ENCODE assay signal across 16 cellular contexts in the genomic region with DNA sequence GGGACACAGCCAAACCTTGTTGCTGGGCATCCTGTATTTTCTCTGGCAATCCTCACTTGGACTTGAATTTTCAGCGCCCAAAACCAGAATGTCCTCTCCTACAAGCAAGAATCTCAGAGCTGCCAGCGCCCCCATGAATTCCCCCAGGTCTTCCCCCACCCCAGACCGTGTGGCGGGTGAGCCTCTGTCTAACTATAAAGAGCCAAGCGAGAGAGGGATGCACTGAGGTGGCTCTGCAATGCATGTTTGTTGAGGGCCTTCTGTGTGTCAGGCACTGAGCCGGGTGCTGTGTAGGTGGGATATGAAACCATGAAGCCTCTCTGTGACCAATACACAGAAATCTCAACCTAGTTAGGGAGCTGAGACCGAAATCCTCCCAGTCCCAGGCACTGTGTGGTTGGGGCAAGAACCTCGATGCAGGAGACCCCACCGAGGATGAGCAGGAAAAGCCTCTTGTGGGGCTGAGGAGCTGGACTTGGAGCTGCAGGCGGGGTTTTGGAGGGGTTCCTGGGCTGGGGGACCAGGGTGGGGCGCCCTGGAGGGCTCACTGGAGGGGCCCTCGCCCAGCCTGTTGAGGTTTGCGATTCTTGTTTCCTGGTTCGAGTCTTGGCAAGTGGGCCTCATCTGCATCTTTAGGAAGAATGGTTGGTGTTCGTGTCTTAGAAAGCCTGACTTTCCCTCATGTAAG. TPM values are rescaled to one million over a fixed set of nuclear protein-coding genes. Genes with fewer than 3 reads are reported as not detected.
"Had no signal": no experiment of that assay in that cellular context is flagged by ENCODE, and none has a peak within 500 bp of the region (broad histone marks: within the 10 kb centered on the region; RNA-seq: fewer than 3 reads in every experiment).

No MANE protein-coding gene starts in this region.

- H3K9me3 Mint-ChIP-seq: activated T-helper 1 cell treated with anti-CD3 and anti-CD28 coated beads, Interleukin-12 subunit alpha, Interleukin-12 subunit beta, Interleukin-2, Interleukin-4 antibody, amounts not matched to agents 30 ng/mL and 10 ng/mL and 1 ng/mL, durations not matched to agents 14 hours and 24 hours and 36 hours; natural killer cell treated with Interleukin-12 subunit alpha and Interleukin-12 subunit beta and Interleukin-15 and Interleukin-18, amount 100 ng/mL, for 72 hours had no signal

- H3K27ac ChIP-seq: brain microvascular endothelial cell, psoas muscle, sigmoid colon, upper lobe of right lung had no signal

- H3K27ac Mint-ChIP-seq: activated T-helper 1 cell treated with anti-CD3 and anti-CD28 coated beads, Interleukin-12 subunit alpha, Interleukin-12 subunit beta, Interleukin-2, Interleukin-4 antibody, amounts not matched to agents 30 ng/mL and 10 ng/mL and 1 ng/mL, durations not matched to agents 14 hours and 24 hours and 36 hours; natural killer cell treated with Interleukin-12 subunit alpha and Interleukin-12 subunit beta and Interleukin-15 and Interleukin-18, amount 100 ng/mL, for 72 hours had no signal

- H3K27me3 ChIP-seq: sigmoid colon, upper lobe of right lung had no signal

- H3K4me1 ChIP-seq: psoas muscle, sigmoid colon, upper lobe of right lung had no signal

- DNase-seq: brain microvascular endothelial cell, cerebellar nuclear complex, dermis blood vessel endothelial cell, hypothalamus, mucosa of descending colon, nucleus accumbens, psoas muscle, SHP77 treated with DMSO at 0.1 percent for 48 hours, sigmoid colon, upper lobe of right lung had no signal

- ATAC-seq: esophagus mucosa; mucosa of descending colon; natural killer cell treated with Interleukin-12 subunit alpha and Interleukin-12 subunit beta and Interleukin-15 and Interleukin-18, amount 100 ng/mL, for 72 hours; psoas muscle; upper lobe of right lung had no signal

- H3K9me3 ChIP-seq: mucosa of descending colon, psoas muscle, sigmoid colon, upper lobe of right lung had no signal

- H3K4me3 ChIP-seq: mucosa of descending colon, psoas muscle, sigmoid colon, upper lobe of right lung had no signal

- H3K36me3 Mint-ChIP-seq: natural killer cell treated with Interleukin-12 subunit alpha and Interleukin-12 subunit beta and Interleukin-15 and Interleukin-18, amount 100 ng/mL, for 72 hours had no signal

- H3K4me3 Mint-ChIP-seq: activated T-helper 1 cell treated with anti-CD3 and anti-CD28 coated beads, Interleukin-12 subunit alpha, Interleukin-12 subunit beta, Interleukin-2, Interleukin-4 antibody, amounts not matched to agents 30 ng/mL and 10 ng/mL and 1 ng/mL, durations not matched to agents 14 hours and 24 hours and 36 hours; natural killer cell treated with Interleukin-12 subunit alpha and Interleukin-12 subunit beta and Interleukin-15 and Interleukin-18, amount 100 ng/mL, for 72 hours had no signal

- H3K36me3 ChIP-seq: brain microvascular endothelial cell, sigmoid colon, upper lobe of right lung had no signal

RNA-seq across cellular contexts. Expression of a gene that starts 12.4 kb away (rescaled TPM):
- total RNA-seq: activated T-helper 1 cell treated with anti-CD3 and anti-CD28 coated beads, Interleukin-12 subunit alpha, Interleukin-12 subunit beta, Interleukin-2, Interleukin-4 antibody, amounts not matched to agents 30 ng/mL and 10 ng/mL and 1 ng/mL, durations not matched to agents 14 hours and 24 hours and 36 hours; esophagus mucosa; glomerular endothelial cell; mucosa of descending colon; natural killer cell treated with Interleukin-12 subunit alpha and Interleukin-12 subunit beta and Interleukin-15 and Interleukin-18, amount 100 ng/mL, for 72 hours; psoas muscle; sigmoid colon; temporal lobe; upper lobe of right lung had no signal

RNA-seq across cellular contexts. Expression of a gene that starts 23.5 kb away (rescaled TPM):
- total RNA-seq: activated T-helper 1 cell treated with anti-CD3 and anti-CD28 coated beads, Interleukin-12 subunit alpha, Interleukin-12 subunit beta, Interleukin-2, Interleukin-4 antibody, amounts not matched to agents 30 ng/mL and 10 ng/mL and 1 ng/mL, durations not matched to agents 14 hours and 24 hours and 36 hours; dermis blood vessel endothelial cell; glomerular endothelial cell; natural killer cell treated with Interleukin-12 subunit alpha and Interleukin-12 subunit beta and Interleukin-15 and Interleukin-18, amount 100 ng/mL, for 72 hours had no signal

RNA-seq across cellular contexts. Expression of a gene that starts 40.5 kb away (rescaled TPM):
- total RNA-seq: activated T-helper 1 cell treated with anti-CD3 and anti-CD28 coated beads, Interleukin-12 subunit alpha, Interleukin-12 subunit beta, Interleukin-2, Interleukin-4 antibody, amounts not matched to agents 30 ng/mL and 10 ng/mL and 1 ng/mL, durations not matched to agents 14 hours and 24 hours and 36 hours; dermis blood vessel endothelial cell; esophagus mucosa; glomerular endothelial cell; lung microvascular endothelial cell; natural killer cell treated with Interleukin-12 subunit alpha and Interleukin-12 subunit beta and Interleukin-15 and Interleukin-18, amount 100 ng/mL, for 72 hours; sigmoid colon had no signal
